ENCODE assay signal across 21 cellular contexts in genomic region chr10:49010831-49011230, GRCh38.
DNase-seq lines count a peak whose midpoint lies in the region; ATAC-seq, FAIRE-seq and TF ChIP-seq lines count a peak whose summit lies in the region.
"Had no signal": no experiment of that assay in that cellular context is flagged by ENCODE, and none has a peak within 500 bp of the region (broad histone marks: within the 10 kb centered on the region; RNA-seq: fewer than 3 reads in every experiment).

No MANE protein-coding gene starts in this region.

- no peaks in the 10 kb centered on the region for H3K9me3 ChIP-seq in K562 (replicated peaks; ENCODE audit: control insufficient read depth, insufficient read depth, low read depth, low read length)
- H3K9me3 ChIP-seq: BE2C, HAP-1 had no signal

- no peaks in the 10 kb centered on the region for H3K79me2 ChIP-seq in K562 (ENCODE audit: control insufficient read depth, insufficient read depth, low read length)

- no peaks in the 10 kb centered on the region for H3K36me3 Mint-ChIP-seq in osteocyte (ENCODE audit: unreplicated experiment)
- H3K36me3 Mint-ChIP-seq: CD4-positive, CD25-positive, alpha-beta regulatory T cell; CD8-positive, alpha-beta memory T cell had no signal

- no peak overlapping the region for H3K4me3 ChIP-seq in K562
- H3K4me3 ChIP-seq: GM23248, HAP-1 had no signal

- TF ChIP-seq EP300 in K562 (IDR thresholded peaks at IDR 0.05; ENCODE audit: low read length), result no peak

- peaks cover 2 to 11% of the 10 kb centered on the region in 2 experiments; a peak in 2 of 5 replicates for H3K27me3 ChIP-seq in K562 (ENCODE audit: control insufficient read depth in 2 of 2, insufficient read depth in 2 of 2, low read length in 2 of 2)
- H3K27me3 ChIP-seq: BE2C had no signal

- H3K4me1 Mint-ChIP-seq in osteocyte (ENCODE audit: unreplicated experiment), result no peaks in the 10 kb centered on the region
- H3K4me1 Mint-ChIP-seq: CD4-positive, CD25-positive, alpha-beta regulatory T cell; CD8-positive, alpha-beta memory T cell had no signal

- TF ChIP-seq POLR2A in K562 (conservative IDR thresholded peaks at IDR 0.05), result no peak

- no peak overlapping the region for H3K27ac Mint-ChIP-seq in osteocyte (ENCODE audit: unreplicated experiment)
- H3K27ac Mint-ChIP-seq: CD4-positive, CD25-positive, alpha-beta regulatory T cell; CD8-positive, alpha-beta memory T cell had no signal

- no peak overlapping the region for H2AFZ ChIP-seq in K562 (ENCODE audit: low read depth, low read length)
- H2AFZ ChIP-seq: GM23248 had no signal

- no peak overlapping the region for H3K27ac ChIP-seq in K562 (ENCODE audit: extremely low read depth, low read depth, low read length)
- H3K27ac ChIP-seq: GM23248 had no signal

- in situ Hi-C loops in K562 (cut with MboI), result no loop called here

- TF ChIP-seq CTCF in K562 (IDR thresholded peaks at IDR 0.05 in 2 of 3, conservative IDR thresholded peaks at IDR 0.05 in 1 of 3; ENCODE audit: insufficient read depth in 2 of 3, low read depth in 1 of 3, low read length in 3 of 3) (no peak), osteocyte (IDR thresholded peaks at IDR 0.05) (no peak), GM10266 (IDR thresholded peaks at IDR 0.05; ENCODE audit: control insufficient read depth, insufficient read depth, low read depth, missing control alignments) (no peak)

- no peak for ATAC-seq in K562
- ATAC-seq in HG02852 (IDR thresholded peaks at IDR 0.05; ENCODE audit: unreplicated experiment), result no peak

- H3K4me3 Mint-ChIP-seq in osteocyte (ENCODE audit: unreplicated experiment), result no peak overlapping the region
- H3K4me3 Mint-ChIP-seq: CD4-positive, CD25-positive, alpha-beta regulatory T cell; CD8-positive, alpha-beta memory T cell had no signal

- H3K4me2 ChIP-seq in K562 (ENCODE audit: insufficient read depth, low read length), result no peak overlapping the region

- intact Hi-C loops in K562 (cut with micrococcal nuclease), result no loop called here

- CTCF ChIA-PET in K562 (lab: Yijun Ruan, JAX; ENCODE audit: low intra/inter-chr PET ratio), result no interaction called here

- 9% methylated on average over 4 of the region's 4 CpGs for WGBS in K562 (ENCODE audit: insufficient coverage, low coverage, missing lambda C conversion rate)

- H3K9me1 ChIP-seq in K562 (ENCODE audit: control insufficient read depth, insufficient read depth, low read length), result no peaks in the 10 kb centered on the region

- 0 out of 2 replicates have a peak, but pooled peaks cover 3% of the 10 kb centered on the region for H4K20me1 ChIP-seq in K562 (replicated peaks; ENCODE audit: control insufficient read depth, insufficient read depth, low read length)

- peaks cover 16% of the 10 kb centered on the region in 2 experiments; a peak in 4 of 5 replicates for H3K4me1 ChIP-seq in K562 (replicated peaks in 1 of 2; ENCODE audit: control insufficient read depth in 2 of 2, insufficient read depth in 2 of 2, low read length in 2 of 2)
- H3K4me1 ChIP-seq: BE2C, HAP-1 had no signal

- no peak overlapping the region for H3K9ac ChIP-seq in K562 (ENCODE audit: insufficient read depth in 1 of 2, low read depth in 2 of 2, low read length in 2 of 2)
- H3K9ac ChIP-seq: GM23248 had no signal

- POLR2A ChIA-PET in K562 (lab: Yijun Ruan, JAX), result interaction anchor here (0.6 to 1.3 kb wide), 4 partner anchors 12 to 278 kb away, joined by 3 to 4 read pairs (median 3); no protein-coding TSS in a partner anchor

- no peaks in the 10 kb centered on the region for H3K9me3 Mint-ChIP-seq in osteocyte (ENCODE audit: unreplicated experiment)
- H3K9me3 Mint-ChIP-seq: CD8-positive, alpha-beta memory T cell had no signal

- FAIRE-seq in K562 (lab: Jason Lieb, UNC), result no peak
- FAIRE-seq: A204.1, GM12891, GM19239 had no signal

- TF ChIP-seq RAD21 in K562 (CRISPR knock-in tag; conservative IDR thresholded peaks at IDR 0.05 in 1 of 2, IDR thresholded peaks at IDR 0.05 in 1 of 2), result no peak

- BruUV-seq in K562 (replicated peaks; lab: Mats Ljungman, UMichigan), result no TSS peak

- H3K36me3 ChIP-seq in K562 (ENCODE audit: control insufficient read depth, insufficient read depth, low read length), result no peaks in the 10 kb centered on the region
- H3K36me3 ChIP-seq: BE2C, HAP-1 had no signal

- no peak for DNase-seq in K562 (ENCODE audit: extremely low read depth in 1 of 4, low spot score in 3 of 4)
- DNase-seq in ecto neural progenitor cell (ENCODE audit: low spot score), result peak; percentile 13
- peak; percentile 51 for DNase-seq in osteocyte (ENCODE audit: extremely low spot score, unreplicated experiment)
- DNase-seq in GM10266 (ENCODE audit: extremely low spot score), result no peak
- DNase-seq in NCI-H526 (lab: John Stamatoyannopoulos, UW), result no peak
- DNase-seq: ACHN; BE2C; C1 segment of cervical spinal cord; CD4-positive, CD25-positive, alpha-beta regulatory T cell; CD8-positive, alpha-beta memory T cell; COR-L47; DMS 273 treated with DMSO at 0.1 percent for 48 hours; DMS53; DND-41; EL; GM23248 had no signal

- H3K27me3 Mint-ChIP-seq in osteocyte (ENCODE audit: unreplicated experiment), result peaks cover 2% of the 10 kb centered on the region

TF ChIP-seq in K562, 482 proteins besides CTCF, POLR2A, EP300 and RAD21 (continues in another document):
- no peak for TF ChIP-seq THAP12 (CRISPR knock-in tag; IDR thresholded peaks at IDR 0.05)
- TF ChIP-seq HDAC2 (IDR thresholded peaks at IDR 0.05), result no peak
- TF ChIP-seq, protein P1, sequence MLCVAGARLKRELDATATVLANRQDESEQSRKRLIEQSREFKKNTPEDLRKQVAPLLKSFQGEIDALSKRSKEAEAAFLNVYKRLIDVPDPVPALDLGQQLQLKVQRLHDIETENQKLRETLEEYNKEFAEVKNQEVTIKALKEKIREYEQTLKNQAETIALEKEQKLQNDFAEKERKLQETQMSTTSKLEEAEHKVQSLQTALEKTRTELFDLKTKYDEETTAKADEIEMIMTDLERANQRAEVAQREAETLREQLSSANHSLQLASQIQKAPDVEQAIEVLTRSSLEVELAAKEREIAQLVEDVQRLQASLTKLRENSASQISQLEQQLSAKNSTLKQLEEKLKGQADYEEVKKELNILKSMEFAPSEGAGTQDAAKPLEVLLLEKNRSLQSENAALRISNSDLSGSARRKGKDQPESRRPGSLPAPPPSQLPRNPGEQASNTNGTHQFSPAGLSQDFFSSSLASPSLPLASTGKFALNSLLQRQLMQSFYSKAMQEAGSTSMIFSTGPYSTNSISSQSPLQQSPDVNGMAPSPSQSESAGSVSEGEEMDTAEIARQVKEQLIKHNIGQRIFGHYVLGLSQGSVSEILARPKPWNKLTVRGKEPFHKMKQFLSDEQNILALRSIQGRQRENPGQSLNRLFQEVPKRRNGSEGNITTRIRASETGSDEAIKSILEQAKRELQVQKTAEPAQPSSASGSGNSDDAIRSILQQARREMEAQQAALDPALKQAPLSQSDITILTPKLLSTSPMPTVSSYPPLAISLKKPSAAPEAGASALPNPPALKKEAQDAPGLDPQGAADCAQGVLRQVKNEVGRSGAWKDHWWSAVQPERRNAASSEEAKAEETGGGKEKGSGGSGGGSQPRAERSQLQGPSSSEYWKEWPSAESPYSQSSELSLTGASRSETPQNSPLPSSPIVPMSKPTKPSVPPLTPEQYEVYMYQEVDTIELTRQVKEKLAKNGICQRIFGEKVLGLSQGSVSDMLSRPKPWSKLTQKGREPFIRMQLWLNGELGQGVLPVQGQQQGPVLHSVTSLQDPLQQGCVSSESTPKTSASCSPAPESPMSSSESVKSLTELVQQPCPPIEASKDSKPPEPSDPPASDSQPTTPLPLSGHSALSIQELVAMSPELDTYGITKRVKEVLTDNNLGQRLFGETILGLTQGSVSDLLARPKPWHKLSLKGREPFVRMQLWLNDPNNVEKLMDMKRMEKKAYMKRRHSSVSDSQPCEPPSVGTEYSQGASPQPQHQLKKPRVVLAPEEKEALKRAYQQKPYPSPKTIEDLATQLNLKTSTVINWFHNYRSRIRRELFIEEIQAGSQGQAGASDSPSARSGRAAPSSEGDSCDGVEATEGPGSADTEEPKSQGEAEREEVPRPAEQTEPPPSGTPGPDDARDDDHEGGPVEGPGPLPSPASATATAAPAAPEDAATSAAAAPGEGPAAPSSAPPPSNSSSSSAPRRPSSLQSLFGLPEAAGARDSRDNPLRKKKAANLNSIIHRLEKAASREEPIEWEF (CRISPR knock-in tag; IDR thresholded peaks at IDR 0.05), result no peak
- no peak for TF ChIP-seq BHLHE40 (IDR thresholded peaks at IDR 0.05; ENCODE audit: low read length)
- TF ChIP-seq, protein P2, sequence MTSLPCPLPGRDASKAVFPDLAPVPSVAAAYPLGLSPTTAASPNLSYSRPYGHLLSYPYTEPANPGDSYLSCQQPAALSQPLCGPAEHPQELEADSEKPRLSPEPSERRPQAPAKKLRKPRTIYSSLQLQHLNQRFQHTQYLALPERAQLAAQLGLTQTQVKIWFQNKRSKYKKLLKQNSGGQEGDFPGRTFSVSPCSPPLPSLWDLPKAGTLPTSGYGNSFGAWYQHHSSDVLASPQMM (CRISPR knock-in tag; IDR thresholded peaks at IDR 0.05), result no peak

Comparison
In these comparisons a context has a peak if more than half of its experiments do, and no peak if none do; other contexts are left out.
1. DNase-seq: peak in ecto neural progenitor cell (single experiment) and osteocyte (single experiment); none in K562 (0 of 4), GM10266 (single experiment) and NCI-H526 (0 of 2).